35 cellular contexts compared by ENCODE assay signal in the genomic region with DNA sequence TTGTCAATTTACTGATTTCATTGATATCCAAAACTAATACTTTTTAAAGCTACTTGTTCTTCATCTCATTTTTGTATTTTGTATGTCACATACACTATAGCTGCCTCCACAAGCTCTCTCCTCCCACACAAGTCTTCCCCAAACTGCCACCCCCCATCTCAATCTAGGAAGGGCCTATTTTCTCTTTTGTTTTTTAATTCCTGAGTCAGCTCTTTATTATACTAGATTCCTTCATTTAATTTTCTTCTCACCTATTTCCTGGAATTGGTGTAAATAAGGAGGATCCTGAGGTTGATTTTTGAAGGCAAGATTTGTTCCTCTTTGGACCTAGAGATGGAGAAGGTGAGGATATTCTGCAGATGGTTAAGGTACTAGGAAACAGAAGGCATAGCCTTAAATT.
"Had no signal": no experiment of that assay in that cellular context is flagged by ENCODE, and none has a peak within 500 bp of the region (broad histone marks: within the 10 kb centered on the region; RNA-seq: fewer than 3 reads in every experiment).

No MANE protein-coding gene starts in this region.

- H3K27me3 ChIP-seq: MG63 had no signal

- H3K9me3 ChIP-seq: MG63 had no signal

- H3K4me3 ChIP-seq: MG63 had no signal

- DNase-seq: Karpas-422, Kasumi-1, MG63, MM.1S, MV-4-11, NCI-H1048, NCI-H1092, NCI-H1092 treated with DMSO at 0.1 percent for 48 hours, NCI-H1105, NCI-H1105 treated with DMSO at 0.1 percent for 48 hours, NCI-H1417, NCI-H1417 treated with DMSO at 0.1 percent for 48 hours, NCI-H1436, NCI-H1436 treated with DMSO at 0.1 percent for 48 hours, NCI-H146, NCI-H1694, NCI-H1694 treated with DMSO at 0.1 percent for 48 hours, NCI-H187, NCI-H187 treated with DMSO at 0.1 percent for 48 hours, NCI-H1930, NCI-H2029 treated with DMSO at 0.1 percent for 48 hours, NCI-H2081, NCI-H2081 treated with DMSO at 0.1 percent for 48 hours, NCI-H2107, NCI-H2171, NCI-H2171 treated with DMSO at 0.1 percent for 48 hours, NCI-H2227 treated with DMSO at 0.1 percent for 48 hours, NCI-H226, NCI-H345, NCI-H446, NCI-H446 treated with DMSO at 0.1 percent for 48 hours, NCI-H510A, NCI-H510A treated with DMSO at 0.1 percent for 48 hours, NCI-H524, NCI-H524 treated with DMSO at 0.1 percent for 48 hours had no signal

- H3K36me3 ChIP-seq: MG63 had no signal
